ENCODE assay signal across 31 cellular contexts in genomic region chr18:43341014-43341413, GRCh38.
"Had no signal": no experiment of that assay in that cellular context is flagged by ENCODE, and none has a peak within 500 bp of the region (broad histone marks: within the 10 kb centered on the region; RNA-seq: fewer than 3 reads in every experiment).

No MANE protein-coding gene starts in this region.

- H3K4me3 Mint-ChIP-seq: naive thymus-derived CD8-positive, alpha-beta T cell; natural killer cell treated with Interleukin-12 subunit alpha and Interleukin-12 subunit beta and Interleukin-15 and Interleukin-18, amount 100 ng/mL, for 72 hours; nephron progenitor cell; neural progenitor cell; stimulated activated memory B cell treated with anti-CD40 and anti-IgM and Interleukin-4, amounts not matched to agents 10 μg/mL and 1 μg/mL and 100 μg/mL, for 72 hours; stimulated activated naive CD8-positive, alpha-beta T cell treated with anti-CD3 and anti-CD28 coated beads, Interleukin-15, Interleukin-2, amounts not matched to agents 100 ng/mL and 50 ng/mL, for 24 hours had no signal

- H3K36me3 Mint-ChIP-seq: naive thymus-derived CD8-positive, alpha-beta T cell; natural killer cell treated with Interleukin-12 subunit alpha and Interleukin-12 subunit beta and Interleukin-15 and Interleukin-18, amount 100 ng/mL, for 72 hours; neural progenitor cell; stimulated activated memory B cell treated with anti-CD40 and anti-IgM and Interleukin-4, amounts not matched to agents 10 μg/mL and 1 μg/mL and 100 μg/mL, for 72 hours had no signal

- H3K27ac Mint-ChIP-seq: naive thymus-derived CD8-positive, alpha-beta T cell; natural killer cell treated with Interleukin-12 subunit alpha and Interleukin-12 subunit beta and Interleukin-15 and Interleukin-18, amount 100 ng/mL, for 72 hours; nephron progenitor cell; neural progenitor cell; progenitor cell of endocrine pancreas; stimulated activated memory B cell treated with anti-CD40 and anti-IgM and Interleukin-4, amounts not matched to agents 10 μg/mL and 1 μg/mL and 100 μg/mL, for 72 hours; stimulated activated naive CD8-positive, alpha-beta T cell treated with anti-CD3 and anti-CD28 coated beads, Interleukin-15, Interleukin-2, amounts not matched to agents 100 ng/mL and 50 ng/mL, for 24 hours had no signal

- H2AFZ ChIP-seq: neural progenitor cell, parathyroid adenoma had no signal

- DNase-seq: naive thymus-derived CD8-positive, alpha-beta T cell; nephron progenitor cell; occipital lobe; ovary; posterior cingulate gyrus; psoas muscle; right cardiac atrium; spleen; stimulated activated CD4-positive, alpha-beta T cell treated with anti-CD3 and anti-CD28 coated beads, Interleukin-12 subunit alpha, Interleukin-12 subunit beta, amount 100 ng/mL, for 4 hours; stimulated activated CD4-positive, alpha-beta T cell treated with anti-CD3 and anti-CD28 coated beads, Interleukin-1b, Interleukin-23, amount 100 ng/mL, for 48 hours; stimulated activated CD4-positive, alpha-beta T cell treated with anti-CD3 and anti-CD28 coated beads, Interleukin-4, amount 100 ng/mL, for 1 hour; stimulated activated CD4-positive, alpha-beta T cell treated with anti-CD3 and anti-CD28 coated beads, Interleukin-4, amount 100 ng/mL, for 4 hours; stimulated activated CD8-positive, alpha-beta memory T cell treated with anti-CD3 and anti-CD28 coated beads, Interleukin-4, amount 100 ng/mL, for 48 hours; stimulated activated naive CD4-positive, alpha-beta T cell; substantia nigra; thyroid gland; trophoblast cell; upper lobe of left lung had no signal

- H3K4me1 ChIP-seq: neural progenitor cell, parathyroid adenoma, psoas muscle, spleen, suprapubic skin, thyroid gland, tibial nerve, upper lobe of left lung, vagina had no signal

- H3K9me3 ChIP-seq: ovary, psoas muscle, suprapubic skin, thoracic aorta, thyroid gland, tibial nerve, upper lobe of left lung, vagina had no signal

- ATAC-seq: naive thymus-derived CD8-positive, alpha-beta T cell; natural killer cell treated with Interleukin-12 subunit alpha and Interleukin-12 subunit beta and Interleukin-15 and Interleukin-18, amount 100 ng/mL, for 72 hours; psoas muscle; right cardiac atrium; sciatic nerve; stimulated activated memory B cell treated with anti-CD40 and anti-IgM and Interleukin-4, amounts not matched to agents 10 μg/mL and 1 μg/mL and 100 μg/mL, for 72 hours had no signal

- H3K36me3 ChIP-seq: neural progenitor cell, ovary, spleen, suprapubic skin, thoracic aorta, thyroid gland, tibial nerve, upper lobe of left lung, vagina had no signal

- H3K27me3 ChIP-seq: neural progenitor cell, ovary, spleen, suprapubic skin, thyroid gland, tibial nerve, upper lobe of left lung, vagina had no signal

- H3K79me2 ChIP-seq: parathyroid adenoma had no signal

- H3K27me3 Mint-ChIP-seq: naive thymus-derived CD8-positive, alpha-beta T cell; natural killer cell treated with Interleukin-12 subunit alpha and Interleukin-12 subunit beta and Interleukin-15 and Interleukin-18, amount 100 ng/mL, for 72 hours; progenitor cell of endocrine pancreas; stimulated activated memory B cell treated with anti-CD40 and anti-IgM and Interleukin-4, amounts not matched to agents 10 μg/mL and 1 μg/mL and 100 μg/mL, for 72 hours; stimulated activated naive CD8-positive, alpha-beta T cell treated with anti-CD3 and anti-CD28 coated beads, Interleukin-15, Interleukin-2, amounts not matched to agents 100 ng/mL and 50 ng/mL, for 24 hours had no signal

- H3K4me1 Mint-ChIP-seq: naive thymus-derived CD8-positive, alpha-beta T cell; nephron progenitor cell; neural progenitor cell; stimulated activated memory B cell treated with anti-CD40 and anti-IgM and Interleukin-4, amounts not matched to agents 10 μg/mL and 1 μg/mL and 100 μg/mL, for 72 hours had no signal

- H3K4me2 ChIP-seq: neural progenitor cell, smooth muscle cell had no signal

- H3K27ac ChIP-seq: neural progenitor cell, ovary, parathyroid adenoma, psoas muscle, skin epidermis, spleen, suprapubic skin, thoracic aorta, thyroid gland, tibial nerve, upper lobe of left lung, vagina had no signal

- H3K4me3 ChIP-seq: neural progenitor cell, ovary, psoas muscle, skin epidermis, smooth muscle cell, spleen, suprapubic skin, thoracic aorta, thyroid gland, tibial nerve, upper lobe of left lung, vagina had no signal
